18 cellular contexts compared by ENCODE assay signal in genomic region chr18:13239557-13239956, GRCh38. TPM values are rescaled to one million over a fixed set of nuclear protein-coding genes. Genes with fewer than 3 reads are reported as not detected.
DNase-seq lines count a peak whose midpoint lies in the region; ATAC-seq and TF ChIP-seq lines count a peak whose summit lies in the region.
"Had no signal": no experiment of that assay in that cellular context is flagged by ENCODE, and none has a peak within 500 bp of the region (broad histone marks: within the 10 kb centered on the region; RNA-seq: fewer than 3 reads in every experiment).

No MANE protein-coding gene starts in this region.

- intact Hi-C loops in left ventricle myocardium superior (cut with micrococcal nuclease) = no loop called here
- intact Hi-C loops in right cardiac atrium (cut with DNase I) = no loop called here

- H3K4me3 ChIP-seq in right cardiac atrium (ENCODE audit: low read length) (no peak overlapping the region), hepatocyte (no peak overlapping the region)
- H3K4me3 ChIP-seq: K562, left lung, PC-9 had no signal

- POLR2A ChIA-PET in WTC11 (lab: Charles Lee) = no interaction called here

- peaks cover 8% of the 10 kb centered on the region for H3K79me2 ChIP-seq in hepatocyte

- ATAC-seq in left ventricle myocardium superior (peak; percentile 10), right cardiac atrium (no peak), WTC11 (peak; percentile 43; the same call in 1 of the 2 replicates)
- ATAC-seq: activated naive CD4-positive, alpha-beta T cell treated with anti-CD3 and anti-CD28 coated beads, Interleukin-2, amount 50 U/mL, for 72 hours; K562; left lung had no signal

- H3K4me1 ChIP-seq in right cardiac atrium (ENCODE audit: control insufficient read depth, insufficient read depth, low read length) (no peaks in the 10 kb centered on the region), hepatocyte (ENCODE audit: insufficient read depth) (peaks cover 4% of the 10 kb centered on the region)

- CTCF ChIA-PET in WTC11 (lab: Charles Lee) = interaction anchor here (1.0 to 1.1 kb wide), 2 partner anchors 19 to 23 kb away, joined by 5 read pairs; no protein-coding TSS in a partner anchor

- no peaks in the 10 kb centered on the region for H3K9me2 ChIP-seq in hepatocyte (replicated peaks; ENCODE audit: insufficient read depth)

- H3K27me3 Mint-ChIP-seq in WTC11 (ENCODE audit: low read depth) (no peaks in the 10 kb centered on the region), progenitor cell of endocrine pancreas (no peaks in the 10 kb centered on the region)
- H3K27me3 Mint-ChIP-seq: CD4-positive, alpha-beta T cell had no signal

- peaks cover 10% of the 10 kb centered on the region for H4K20me1 ChIP-seq in hepatocyte (ENCODE audit: insufficient read depth, poor library complexity, severe bottlenecking)

- no peak for DNase-seq in left ventricle myocardium superior
- DNase-seq in right cardiac atrium = no peak
- DNase-seq in WTC11 (ENCODE audit: low spot score) = no peak
- peak; percentile 19 for DNase-seq in medulla oblongata (ENCODE audit: extremely low spot score)
- DNase-seq in progenitor cell of endocrine pancreas (ENCODE audit: low spot score, unreplicated experiment) = no peak
- DNase-seq in KBM-7 = no peak
- DNase-seq in hepatocyte (ENCODE audit: low spot score) = no peak
- DNase-seq: activated T-cell treated with anti-CD3 and anti-CD28 coated beads, Interleukin-2, amount 50 U/mL, for 48 hours; CD4-positive, alpha-beta T cell; GF-D8; left lung; NCI-H1436 treated with DMSO at 0.1 percent for 48 hours; NCI-H2171; occipital lobe; PC-9 had no signal

- H3K27me3 ChIP-seq in right cardiac atrium (ENCODE audit: control insufficient read depth, insufficient read depth) = no peaks in the 10 kb centered on the region
- H3K27me3 ChIP-seq in hepatocyte = no peaks in the 10 kb centered on the region
- H3K27me3 ChIP-seq: left lung had no signal

- H2AFZ ChIP-seq in hepatocyte = no peak overlapping the region
- H2AFZ ChIP-seq: PC-9 had no signal

- H3K9me3 Mint-ChIP-seq in WTC11 = no peaks in the 10 kb centered on the region
- no peaks in the 10 kb centered on the region for H3K9me3 Mint-ChIP-seq in progenitor cell of endocrine pancreas (ENCODE audit: low read depth)
- H3K9me3 Mint-ChIP-seq: CD4-positive, alpha-beta T cell; T-helper 1 cell treated with Interleukin-12 subunit alpha and Interleukin-12 subunit beta and Interleukin-4 antibody, amounts not matched to agents 30 μg/mL and 1 μg/mL, for 36 hours had no signal

- no peak overlapping the region for H3K4me2 ChIP-seq in hepatocyte
- H3K4me2 ChIP-seq: PC-9 had no signal

- H3K27ac ChIP-seq in right cardiac atrium (ENCODE audit: low read length) (no peak overlapping the region), hepatocyte (no peak overlapping the region)
- H3K27ac ChIP-seq: left lung, PC-9 had no signal

- H3K27ac Mint-ChIP-seq in WTC11 = no peak overlapping the region
- H3K27ac Mint-ChIP-seq in progenitor cell of endocrine pancreas = no peak overlapping the region
- H3K27ac Mint-ChIP-seq: CD4-positive, alpha-beta T cell; T-helper 1 cell treated with Interleukin-12 subunit alpha and Interleukin-12 subunit beta and Interleukin-4 antibody, amounts not matched to agents 30 μg/mL and 1 μg/mL, for 36 hours had no signal

- H3K4me3 Mint-ChIP-seq in WTC11 (no peak overlapping the region), progenitor cell of endocrine pancreas (ENCODE audit: low read depth) (no peak overlapping the region)
- H3K4me3 Mint-ChIP-seq: CD4-positive, alpha-beta T cell; T-helper 1 cell treated with Interleukin-12 subunit alpha and Interleukin-12 subunit beta and Interleukin-4 antibody, amounts not matched to agents 30 μg/mL and 1 μg/mL, for 36 hours had no signal

- H3K36me3 Mint-ChIP-seq in WTC11 (no peaks in the 10 kb centered on the region), progenitor cell of endocrine pancreas (ENCODE audit: insufficient read depth) (no peaks in the 10 kb centered on the region)
- H3K36me3 Mint-ChIP-seq: activated naive CD4-positive, alpha-beta T cell treated with anti-CD3 and anti-CD28 coated beads, Interleukin-2, amount 50 U/mL, for 72 hours had no signal

- H3K9me3 ChIP-seq in right cardiac atrium (ENCODE audit: control insufficient read depth, low read length) (no peaks in the 10 kb centered on the region), hepatocyte (ENCODE audit: low read depth) (no peaks in the 10 kb centered on the region)
- H3K9me3 ChIP-seq: left lung had no signal

- peaks cover 15% of the 10 kb centered on the region for H3K4me1 Mint-ChIP-seq in WTC11
- peaks cover 1% of the 10 kb centered on the region for H3K4me1 Mint-ChIP-seq in progenitor cell of endocrine pancreas (ENCODE audit: low read depth)

- H3K36me3 ChIP-seq in hepatocyte (replicated peaks; ENCODE audit: insufficient read depth, low read depth) = no peaks in the 10 kb centered on the region
- H3K36me3 ChIP-seq: left lung had no signal

- in situ Hi-C loops in KBM-7 (cut with MboI; ENCODE audit: low pct_unique_long_range_greater_than_20kb, low sequenced_read_pairs) = no loop called here

- TF ChIP-seq CTCF in WTC11 (IDR thresholded peaks at IDR 0.05) = no peak
- no peak for TF ChIP-seq CTCF in progenitor cell of endocrine pancreas (IDR thresholded peaks at IDR 0.05; ENCODE audit: unreplicated experiment)
- no peak for TF ChIP-seq CTCF in hepatocyte (IDR thresholded peaks at IDR 0.05; ENCODE audit: poor library complexity)

- WGBS in right cardiac atrium = 91% methylated on average over 8 of the region's 8 CpGs
- 89% methylated on average over 8 of the region's 8 CpGs for WGBS in hepatocyte (ENCODE audit: low lambda C conversion rate, missing lambda C conversion rate)

TF ChIP-seq in WTC11, 78 proteins besides CTCF, POLR2A, EP300 and RAD21 (continues in another document):
- TF ChIP-seq SP1 (CRISPR knock-in tag; conservative IDR thresholded peaks at IDR 0.05) (no peak), E2F5 (CRISPR knock-in tag; IDR thresholded peaks at IDR 0.05) (no peak), AR (CRISPR knock-in tag; IDR thresholded peaks at IDR 0.05) (no peak), HMGXB4 (CRISPR knock-in tag; IDR thresholded peaks at IDR 0.05) (no peak), GRHL2 (CRISPR knock-in tag; IDR thresholded peaks at IDR 0.05; ENCODE audit: insufficient replicate concordance, severe bottlenecking) (no peak), ZNF671 (CRISPR knock-in tag; IDR thresholded peaks at IDR 0.05) (no peak)

RNA-seq across cellular contexts. Expression of gene LDLRAD4, which starts 21.0 kb away (rescaled TPM):
- total RNA-seq in left ventricle myocardium superior = 26.0 TPM
- total RNA-seq in right cardiac atrium = 100 to 1,000 TPM in 1 of 4 donors, 10 to 100 TPM in 3; 46.6 to 159 (median 70.0) TPM
- polyA plus RNA-seq in right cardiac atrium = 25.7 TPM
- total RNA-seq in WTC11 (2021) = 2.9 to 6.2 TPM (median 3.0 TPM) in 3 replicates
- total RNA-seq in progenitor cell of endocrine pancreas = 3.4 and 3.8 TPM in 2 replicates
- total RNA-seq in hepatocyte = 13.3 and 15.1 TPM in 2 replicates
- 17.5 and 29.0 TPM in 2 replicates for polyA plus RNA-seq in hepatocyte
- total RNA-seq: K562 had no signal

Comparison
In these comparisons a context has a peak if more than half of its experiments do, and no peak if none do; other contexts are left out.
1. ATAC-seq: peak in left ventricle myocardium superior (single experiment) and WTC11 (single experiment); none in right cardiac atrium (0 of 2).